In genomic region chr13:49110122-49110831, GRCh38 we compare ENCODE assay signal across 8 cellular contexts.
DNase-seq lines count a peak whose midpoint lies in the region; ATAC-seq and TF ChIP-seq lines count a peak whose summit lies in the region.

No MANE protein-coding gene starts in this region.

- no peak overlapping the region for H3K27ac ChIP-seq in RWPE1

- CTCF ChIA-PET in RWPE1 (lab: Yijun Ruan, JAX) = interaction anchor here (0.7 kb wide), 1 partner anchor 207 kb away, joined by 5 read pairs; no protein-coding TSS in a partner anchor

- peaks cover 16% of the 10 kb centered on the region for H3K4me1 Mint-ChIP-seq in activated T-helper 2 cell treated with anti-CD3 and anti-CD28 coated beads, Interferon-gamma antibody, Interleukin-2, Interleukin-4, amounts not matched to agents 10 μg/mL and 5 μg/mL and 100 μg/mL, durations not matched to agents 14 hours and 24 hours and 36 hours (ENCODE audit: low read depth)
- peaks cover 25% of the 10 kb centered on the region for H3K4me1 Mint-ChIP-seq in nephron progenitor cell

- ATAC-seq in GM18909 (IDR thresholded peaks at IDR 0.05; ENCODE audit: poor library complexity, unreplicated experiment) = peak; percentile 67

- intact Hi-C loops in activated T-helper 2 cell treated with anti-CD3 and anti-CD28 coated beads, Interferon-gamma antibody, Interleukin-2, Interleukin-4, amounts not matched to agents 10 μg/mL and 5 μg/mL and 100 μg/mL, durations not matched to agents 14 hours and 24 hours and 36 hours (cut with micrococcal nuclease) = loop anchor here (1.0 to 5.0 kb wide), 3 partner anchors 134 to 332 kb away; partner anchors contain the start of genes CAB39L, CDADC1 and SETDB2

- no peak for TF ChIP-seq CTCF in RWPE1 (conservative IDR thresholded peaks at IDR 0.05; ENCODE audit: low read depth)
- TF ChIP-seq CTCF in nephron progenitor cell (IDR thresholded peaks at IDR 0.05) = no peak

- H3K4me3 Mint-ChIP-seq in activated T-helper 2 cell treated with anti-CD3 and anti-CD28 coated beads, Interferon-gamma antibody, Interleukin-2, Interleukin-4, amounts not matched to agents 10 μg/mL and 5 μg/mL and 100 μg/mL, durations not matched to agents 14 hours and 24 hours and 36 hours (ENCODE audit: low read depth) = peak overlapping the region; percentile 85
- peak overlapping the region; percentile 95 for H3K4me3 Mint-ChIP-seq in nephron progenitor cell

- H3K4me3 ChIP-seq in Jurkat, Clone E6-1 (ENCODE audit: low read length) = peak overlapping the region; percentile 61

- peaks cover 2% of the 10 kb centered on the region for H3K36me3 Mint-ChIP-seq in activated T-helper 2 cell treated with anti-CD3 and anti-CD28 coated beads, Interferon-gamma antibody, Interleukin-2, Interleukin-4, amounts not matched to agents 10 μg/mL and 5 μg/mL and 100 μg/mL, durations not matched to agents 14 hours and 24 hours and 36 hours (ENCODE audit: low read depth)
- H3K36me3 Mint-ChIP-seq in nephron progenitor cell (ENCODE audit: low read depth) = peaks cover 9% of the 10 kb centered on the region

- POLR2A ChIA-PET in RWPE1 (lab: Yijun Ruan, JAX; ENCODE audit: low non-redundant PET) = interaction anchor here (0.7 kb wide), 1 partner anchor 122 kb away, joined by 4 read pairs; no protein-coding TSS in a partner anchor

- H3K9me3 Mint-ChIP-seq in activated T-helper 2 cell treated with anti-CD3 and anti-CD28 coated beads, Interferon-gamma antibody, Interleukin-2, Interleukin-4, amounts not matched to agents 10 μg/mL and 5 μg/mL and 100 μg/mL, durations not matched to agents 14 hours and 24 hours and 36 hours = no peaks in the 10 kb centered on the region
- peaks cover 2% of the 10 kb centered on the region for H3K9me3 Mint-ChIP-seq in nephron progenitor cell

- H3K27ac Mint-ChIP-seq in activated T-helper 2 cell treated with anti-CD3 and anti-CD28 coated beads, Interferon-gamma antibody, Interleukin-2, Interleukin-4, amounts not matched to agents 10 μg/mL and 5 μg/mL and 100 μg/mL, durations not matched to agents 14 hours and 24 hours and 36 hours = peak overlapping the region; percentile 77
- H3K27ac Mint-ChIP-seq in nephron progenitor cell = peak overlapping the region; percentile 87

- DNase-seq in A172 (ENCODE audit: low spot score) (peak; percentile 83), RWPE1 (ENCODE audit: low spot score) (peak; percentile 80), fibroblast of the conjunctiva (ENCODE audit: low read depth) (peak; percentile 86), nephron progenitor cell (peak; percentile 77)
- peak; percentile 92 for DNase-seq in Jurkat, Clone E6-1 (ENCODE audit: low read depth, low spot score)
- peak; percentile 68 for DNase-seq in activated T-helper 2 cell treated with anti-CD3 and anti-CD28 coated beads, Interferon-gamma antibody, Interleukin-2, Interleukin-4, amounts not matched to agents 10 μg/mL and 5 μg/mL and 100 μg/mL, durations not matched to agents 14 hours and 24 hours and 36 hours (ENCODE audit: low spot score)
- DNase-seq in stimulated activated naive CD4-positive, alpha-beta T cell treated with Interleukin-2 at 50 U/mL for 16 hours (lab: John Stamatoyannopoulos, UW) = peak; percentile 50

- no peaks in the 10 kb centered on the region for H3K27me3 Mint-ChIP-seq in activated T-helper 2 cell treated with anti-CD3 and anti-CD28 coated beads, Interferon-gamma antibody, Interleukin-2, Interleukin-4, amounts not matched to agents 10 μg/mL and 5 μg/mL and 100 μg/mL, durations not matched to agents 14 hours and 24 hours and 36 hours (ENCODE audit: low read depth)
- no peaks in the 10 kb centered on the region for H3K27me3 Mint-ChIP-seq in nephron progenitor cell (ENCODE audit: low read depth, poor library complexity)
